ENCODE assay signal across 9 cellular contexts in the genomic region with DNA sequence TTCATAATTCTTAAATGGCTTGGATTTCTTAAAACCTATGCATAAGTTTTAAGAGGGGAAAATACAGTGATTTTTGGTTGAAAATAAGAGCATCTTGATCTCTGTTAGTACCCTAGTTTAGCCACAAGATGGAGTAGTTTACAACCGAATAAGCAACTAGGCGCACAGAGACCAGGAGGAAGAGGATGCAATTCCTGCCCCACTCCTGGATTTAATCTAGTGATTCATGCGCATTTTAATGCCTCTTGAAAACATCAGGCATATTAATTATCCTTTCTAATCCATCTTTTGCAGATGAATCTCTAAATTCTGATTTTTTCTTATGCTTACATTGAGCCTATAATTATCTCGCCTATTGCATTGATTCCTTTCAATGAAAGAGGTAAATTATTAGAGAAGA.
DNase-seq lines count a peak whose midpoint lies in the region; ATAC-seq, FAIRE-seq and TF ChIP-seq lines count a peak whose summit lies in the region.
"Had no signal": no experiment of that assay in that cellular context is flagged by ENCODE, and none has a peak within 500 bp of the region (broad histone marks: within the 10 kb centered on the region; RNA-seq: fewer than 3 reads in every experiment).

No MANE protein-coding gene starts in this region.

- peak; percentile 94 for TF ChIP-seq RAD21 in GM12878 (IDR thresholded peaks at IDR 0.05; ENCODE audit: insufficient read depth, low read depth, low read length)

- intact Hi-C loops in GM12878 (cut with micrococcal nuclease; ENCODE audit: unreplicated experiment) (loop anchor here (1.0 kb wide), 2 partner anchors 65 to 121 kb away; no protein-coding TSS in a partner anchor), transverse colon (cut with DNase I; ENCODE audit: low total_unique reads) (no loop called here)

- POLR2A ChIA-PET in GM12878 (lab: Charles Lee) = no interaction called here

- no peak overlapping the region for H3K27ac Mint-ChIP-seq in HFFc6
- no peak overlapping the region for H3K27ac Mint-ChIP-seq in stimulated activated naive CD8-positive, alpha-beta T cell treated with anti-CD3 and anti-CD28 coated beads, Interleukin-15, amount 100 ng/mL, for 72 hours

- no TSS peak for BruUV-seq in GM12878 (replicated peaks; lab: Mats Ljungman, UMichigan)

- H3K9me3 Mint-ChIP-seq in HFFc6 = no peaks in the 10 kb centered on the region
- no peaks in the 10 kb centered on the region for H3K9me3 Mint-ChIP-seq in stimulated activated naive CD8-positive, alpha-beta T cell treated with anti-CD3 and anti-CD28 coated beads, Interleukin-15, amount 100 ng/mL, for 72 hours

- no peak overlapping the region for H3K4me2 ChIP-seq in GM12878 (ENCODE audit: control insufficient read depth, insufficient read depth)

- WGBS in GM12878 (ENCODE audit: insufficient coverage, insufficient replicate concordance, low lambda C conversion rate, missing lambda C conversion rate) = 24% methylated on average over 4 of the region's 4 CpGs
- 21 to 25% methylated on average over 4 of the region's 4 CpGs for WGBS in transverse colon (ENCODE audit: low coverage in 1 of 2), 2 donors

- H3K4me1 ChIP-seq in GM12878 (ENCODE audit: control insufficient read depth, insufficient read depth, low read length) = peaks cover 5% of the 10 kb centered on the region
- H3K4me1 ChIP-seq in transverse colon = no peaks in the 10 kb centered on the region
- H3K4me1 ChIP-seq: SJSA1 had no signal

- H3K4me3 Mint-ChIP-seq in HFFc6 = no peak overlapping the region
- no peak overlapping the region for H3K4me3 Mint-ChIP-seq in stimulated activated naive CD8-positive, alpha-beta T cell treated with anti-CD3 and anti-CD28 coated beads, Interleukin-15, amount 100 ng/mL, for 72 hours

- in situ Hi-C loops in GM12878 (cut with MboI) = loop anchor here (5.0 kb wide), 1 partner anchor 123 kb away; no protein-coding TSS in a partner anchor
- in situ Hi-C loops in transverse colon (cut with MboI; ENCODE audit: low pct_ligation_motif_present in 1 of 4, low pct_unique_long_range_greater_than_20kb in 1 of 4, low sequenced_read_pairs in 3 of 4) = loop anchor here (5.0 to 10.0 kb wide), 3 partner anchors 120 to 128 kb away; partner anchors contain the start of gene GPR45 (in 1 of the 4)

- no peaks in the 10 kb centered on the region for H3K27me3 ChIP-seq in GM12878 (replicated peaks in 1 of 2; ENCODE audit: control insufficient read depth in 2 of 2, insufficient read depth in 2 of 2, low read length in 1 of 2)
- H3K27me3 ChIP-seq in transverse colon = no peaks in the 10 kb centered on the region
- H3K27me3 ChIP-seq: SJSA1 had no signal

- H3K36me3 ChIP-seq in GM12878 (ENCODE audit: control insufficient read depth in 2 of 2, insufficient read depth in 2 of 2, low read length in 1 of 2) (no peaks in the 10 kb centered on the region), transverse colon (no peaks in the 10 kb centered on the region)
- H3K36me3 ChIP-seq: SJSA1 had no signal

- ATAC-seq in GM12878 = peak; percentile 70
- ATAC-seq in stimulated activated naive CD8-positive, alpha-beta T cell treated with anti-CD3 and anti-CD28 coated beads, Interleukin-15, amount 100 ng/mL, for 72 hours = no peak
- no peak for ATAC-seq in GM18520 (IDR thresholded peaks at IDR 0.05; ENCODE audit: unreplicated experiment)

- no peak overlapping the region for H3K9ac ChIP-seq in GM12878 (ENCODE audit: control insufficient read depth, insufficient read depth, low read length)

- peak; percentile 83 for DNase-seq in DMS53 (lab: John Stamatoyannopoulos, UW)
- peak; percentile 65 for DNase-seq in HFFc6
- DNase-seq in NCI-H446 treated with DMSO at 0.1 percent for 48 hours (lab: John Stamatoyannopoulos, UW) = peak; percentile 20
- no peak for DNase-seq in GM12878 (ENCODE audit: low read depth, low spot score)
- no peak for DNase-seq in transverse colon
- DNase-seq in stimulated activated naive CD8-positive, alpha-beta T cell treated with anti-CD3 and anti-CD28 coated beads, Interleukin-15, amount 100 ng/mL, for 72 hours = no peak

- RAD21 ChIA-PET in GM12878 (lab: Charles Lee; ENCODE audit: unreplicated experiment) = interaction anchor here (1.0 to 5.4 kb wide), 8 partner anchors 9 to 173 kb away, joined by 3 to 41 read pairs (median 4); no protein-coding TSS in a partner anchor

- H3K27ac ChIP-seq in GM12878 (ENCODE audit: control insufficient read depth, insufficient read depth) = no peak overlapping the region
- no peak overlapping the region for H3K27ac ChIP-seq in transverse colon
- H3K27ac ChIP-seq: SJSA1 had no signal

- H3K9me3 ChIP-seq in GM12878 (replicated peaks; ENCODE audit: control insufficient read depth, insufficient read depth, low read length) = no peaks in the 10 kb centered on the region
- no peaks in the 10 kb centered on the region for H3K9me3 ChIP-seq in transverse colon
- H3K9me3 ChIP-seq: SJSA1 had no signal

- H3K27me3 Mint-ChIP-seq in HFFc6 (ENCODE audit: insufficient read depth) = peaks cover under 1% of the 10 kb centered on the region; the same call in 1 of the 2 replicates
- no peaks in the 10 kb centered on the region for H3K27me3 Mint-ChIP-seq in stimulated activated naive CD8-positive, alpha-beta T cell treated with anti-CD3 and anti-CD28 coated beads, Interleukin-15, amount 100 ng/mL, for 72 hours

- H2AFZ ChIP-seq in GM12878 (ENCODE audit: control insufficient read depth, low read depth, low read length) = no peak overlapping the region

- no peaks in the 10 kb centered on the region for H3K36me3 Mint-ChIP-seq in HFFc6 (ENCODE audit: low read depth)

- H3K4me3 ChIP-seq in GM12878 (no peak overlapping the region), transverse colon (no peak overlapping the region)
- H3K4me3 ChIP-seq: SJSA1 had no signal

- CTCF ChIA-PET in GM12878 (lab: Yijun Ruan, JAX) = interaction anchor here (0.8 to 9.1 kb wide), 25 partner anchors 9 to 230 kb away, joined by 3 to 291 read pairs (median 5); partner anchors contain the start of genes GPR45 and MRPS9

- SMC1A ChIA-PET in GM12878 (lab: Charles Lee; ENCODE audit: uncharacterized antibody, unreplicated experiment) = interaction anchor here (0.6 to 4.9 kb wide), 9 partner anchors 10 to 128 kb away, joined by 3 to 37 read pairs (median 4); partner anchors contain the start of gene GPR45

- TF ChIP-seq EP300 in GM12878 (IDR thresholded peaks at IDR 0.05; ENCODE audit: borderline replicate concordance in 1 of 2, control insufficient read depth in 1 of 2, low read depth in 2 of 2, low read length in 2 of 2) = no peak
- TF ChIP-seq EP300 in transverse colon (IDR thresholded peaks at IDR 0.05; ENCODE audit: low read depth) = no peak

- TF ChIP-seq POLR2A in GM12878 (IDR thresholded peaks at IDR 0.05; ENCODE audit: low read depth, low read length) (no peak), transverse colon (IDR thresholded peaks at IDR 0.05) (no peak)

- TF ChIP-seq CTCF in HFFc6 (IDR thresholded peaks at IDR 0.05) (peak; percentile 94), GM12878 (IDR thresholded peaks at IDR 0.05 in 2 of 3, conservative IDR thresholded peaks at IDR 0.05 in 1 of 3; ENCODE audit: control insufficient read depth in 2 of 3, extremely low read depth in 1 of 3, insufficient read depth in 1 of 3, low read depth in 3 of 3, low read length in 3 of 3) (peak; percentile 70 to 79 (median 74)), transverse colon (IDR thresholded peaks at IDR 0.05) (peak; percentile 58 to 88 (median 73))

- no peaks in the 10 kb centered on the region for H4K20me1 ChIP-seq in GM12878 (ENCODE audit: control insufficient read depth, insufficient read depth)

- no peaks in the 10 kb centered on the region for H3K79me2 ChIP-seq in GM12878 (ENCODE audit: control insufficient read depth, insufficient read depth, low read length)

- H3K4me1 Mint-ChIP-seq in HFFc6 (ENCODE audit: low read depth) = no peaks in the 10 kb centered on the region; the same call in 1 of the 2 replicates
- H3K4me1 Mint-ChIP-seq in stimulated activated naive CD8-positive, alpha-beta T cell treated with anti-CD3 and anti-CD28 coated beads, Interleukin-15, amount 100 ng/mL, for 72 hours = no peaks in the 10 kb centered on the region

- FAIRE-seq in GM12878 (lab: Jason Lieb, UNC) (peak; percentile 95), islet of Langerhans (lab: Jason Lieb, UNC) (peak; percentile 96)

TF ChIP-seq in GM12878, 131 proteins besides CTCF, POLR2A, EP300 and RAD21 (continues in another document):
- TF ChIP-seq, protein P1, sequence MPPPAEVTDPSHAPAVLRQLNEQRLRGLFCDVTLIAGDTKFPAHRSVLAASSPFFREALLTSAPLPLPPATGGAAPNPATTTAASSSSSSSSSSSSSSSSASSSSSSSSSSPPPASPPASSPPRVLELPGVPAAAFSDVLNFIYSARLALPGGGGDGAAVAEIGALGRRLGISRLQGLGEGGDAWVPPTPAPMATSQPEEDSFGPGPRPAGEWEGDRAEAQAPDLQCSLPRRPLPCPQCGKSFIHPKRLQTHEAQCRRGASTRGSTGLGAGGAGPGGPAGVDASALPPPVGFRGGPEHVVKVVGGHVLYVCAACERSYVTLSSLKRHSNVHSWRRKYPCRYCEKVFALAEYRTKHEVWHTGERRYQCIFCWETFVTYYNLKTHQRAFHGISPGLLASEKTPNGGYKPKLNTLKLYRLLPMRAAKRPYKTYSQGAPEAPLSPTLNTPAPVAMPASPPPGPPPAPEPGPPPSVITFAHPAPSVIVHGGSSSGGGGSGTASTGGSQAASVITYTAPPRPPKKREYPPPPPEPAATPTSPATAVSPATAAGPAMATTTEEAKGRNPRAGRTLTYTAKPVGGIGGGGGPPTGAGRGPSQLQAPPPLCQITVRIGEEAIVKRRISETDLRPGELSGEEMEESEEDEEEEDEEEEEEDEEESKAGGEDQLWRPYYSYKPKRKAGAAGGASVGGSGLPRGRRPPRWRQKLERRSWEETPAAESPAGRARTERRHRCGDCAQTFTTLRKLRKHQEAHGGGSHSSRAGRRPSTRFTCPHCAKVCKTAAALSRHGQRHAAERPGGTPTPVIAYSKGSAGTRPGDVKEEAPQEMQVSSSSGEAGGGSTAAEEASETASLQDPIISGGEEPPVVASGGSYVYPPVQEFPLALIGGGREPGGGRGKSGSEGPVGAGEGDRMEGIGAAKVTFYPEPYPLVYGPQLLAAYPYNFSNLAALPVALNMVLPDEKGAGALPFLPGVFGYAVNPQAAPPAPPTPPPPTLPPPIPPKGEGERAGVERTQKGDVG (CRISPR knock-in tag; IDR thresholded peaks at IDR 0.05) = no peak
- TF ChIP-seq SMC3 (IDR thresholded peaks at IDR 0.05; ENCODE audit: borderline replicate concordance, low read length) = peak; percentile 83

Comparison
In these comparisons a context has a peak if more than half of its experiments do, and no peak if none do; other contexts are left out.
1. DNase-seq: peak in DMS53 (single experiment), HFFc6 (single experiment) and NCI-H446 treated with DMSO at 0.1 percent for 48 hours (single experiment); none in GM12878 (single experiment), transverse colon (single experiment) and stimulated activated naive CD8-positive, alpha-beta T cell treated with anti-CD3 and anti-CD28 coated beads, Interleukin-15, amount 100 ng/mL, for 72 hours (0 of 2).
2. Peak in every context shown above with its lines, with median percentiles within 50 percentile points of each other: CTCF ChIP-seq.